In the genomic region with DNA sequence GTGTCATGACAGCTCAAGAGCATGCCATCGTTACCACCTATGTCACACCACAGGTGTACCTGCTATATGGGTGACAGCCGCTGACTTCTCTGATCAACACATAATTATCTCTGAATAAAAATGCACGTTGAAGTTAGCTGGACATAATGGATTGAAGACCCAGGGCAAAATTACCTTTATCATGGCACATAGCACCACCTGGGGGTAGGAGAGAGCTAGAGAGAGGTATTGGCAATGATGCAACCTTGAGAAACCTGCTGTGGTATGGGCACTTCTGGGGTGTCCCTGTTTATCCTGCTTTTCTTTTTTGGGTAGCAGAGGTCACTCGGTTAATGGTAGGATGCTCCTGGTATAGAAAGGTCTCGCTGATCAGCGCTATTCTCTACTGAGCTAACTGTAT, we compare ENCODE assay signal across 8 cellular contexts.
DNase-seq lines count a peak whose midpoint lies in the region; ATAC-seq, FAIRE-seq and TF ChIP-seq lines count a peak whose summit lies in the region.

No MANE protein-coding gene starts in this region.

- no peaks in the 10 kb centered on the region for H3K36me3 Mint-ChIP-seq in activated T-cell treated with anti-CD3 and anti-CD28 coated beads, Interleukin-2, amount 50 U/mL, for 72 hours (ENCODE audit: insufficient read depth in 2 of 2)
- peaks cover 0 to 4% (median 0%) of the 10 kb centered on the region in 3 donors for H3K36me3 Mint-ChIP-seq in CD8-positive, alpha-beta memory T cell

- no peaks in the 10 kb centered on the region for H3K36me3 ChIP-seq in small intestine (ENCODE audit: control insufficient read depth in 2 of 2, insufficient read depth in 2 of 2, low read length in 2 of 2)
- H3K36me3 ChIP-seq in CD8-positive, alpha-beta memory T cell (ENCODE audit: insufficient read depth, low read length): no peaks in the 10 kb centered on the region

- no peaks in the 10 kb centered on the region for H3K27me3 Mint-ChIP-seq in activated T-cell treated with anti-CD3 and anti-CD28 coated beads, Interleukin-2, amount 50 U/mL, for 72 hours (ENCODE audit: low read depth)
- peaks cover 0 to 1% of the 10 kb centered on the region in 2 donors for H3K27me3 Mint-ChIP-seq in CD8-positive, alpha-beta memory T cell

- H3K27me3 ChIP-seq in small intestine (ENCODE audit: control insufficient read depth in 2 of 2, insufficient read depth in 2 of 2, low read length in 2 of 2): no peaks in the 10 kb centered on the region
- no peaks in the 10 kb centered on the region for H3K27me3 ChIP-seq in CD8-positive, alpha-beta memory T cell (ENCODE audit: insufficient read depth, low read length, poor library complexity, severe bottlenecking)

- no peaks in the 10 kb centered on the region for H3K9me3 ChIP-seq in small intestine (ENCODE audit: control insufficient read depth, low read depth)
- H3K9me3 ChIP-seq in CD8-positive, alpha-beta memory T cell (ENCODE audit: low read length): no peaks in the 10 kb centered on the region

- ATAC-seq in activated T-cell treated with anti-CD3 and anti-CD28 coated beads, Interleukin-2, amount 50 U/mL, for 72 hours (replicated peaks in 1 of 2): peak; percentile 68 to 71
- no peak for ATAC-seq in GM19023 (IDR thresholded peaks at IDR 0.05; ENCODE audit: unreplicated experiment)

- H3K4me1 Mint-ChIP-seq in activated T-cell treated with anti-CD3 and anti-CD28 coated beads, Interleukin-2, amount 50 U/mL, for 72 hours (ENCODE audit: low read depth): no peaks in the 10 kb centered on the region
- no peaks in the 10 kb centered on the region for H3K4me1 Mint-ChIP-seq in CD8-positive, alpha-beta memory T cell

- no peak overlapping the region for H3K27ac ChIP-seq in small intestine (ENCODE audit: low read depth in 1 of 2, low read length in 1 of 2)
- H3K27ac ChIP-seq in CD8-positive, alpha-beta memory T cell (ENCODE audit: low read depth, low read length): no peak overlapping the region

- no peaks in the 10 kb centered on the region for H3K4me1 ChIP-seq in small intestine (ENCODE audit: control insufficient read depth in 2 of 2, insufficient read depth in 1 of 2, low read depth in 1 of 2, low read length in 1 of 2)
- no peaks in the 10 kb centered on the region for H3K4me1 ChIP-seq in CD8-positive, alpha-beta memory T cell (ENCODE audit: insufficient read depth, low read length)

- no peak for FAIRE-seq in small intestine (lab: Jason Lieb, UNC)

- 47 to 61% (median 59%) methylated on average over 6 of the region's 6 CpGs for WGBS in small intestine, 3 donors

- DNase-seq in activated T-cell treated with anti-CD3 and anti-CD28 coated beads, Interleukin-2, amount 50 U/mL, for 72 hours: peak; percentile 13 to 14
- no peak for DNase-seq in activated T-cell treated with anti-CD3 and anti-CD28 coated beads, Interleukin-2, amount 50 U/mL, for 1 hour
- DNase-seq in NCI-H1417 treated with DMSO at 0.1 percent for 48 hours (lab: John Stamatoyannopoulos, UW): peak; percentile 85
- peak; percentile 5 to 10 for DNase-seq in cardiac fibroblast (ENCODE audit: low read depth in 2 of 2)
- DNase-seq in small intestine: peak; percentile 22
- no peak for DNase-seq in C1 segment of cervical spinal cord (lab: John Stamatoyannopoulos, UW)
- DNase-seq in CD8-positive, alpha-beta memory T cell: no peak

- no peak overlapping the region for H3K4me3 Mint-ChIP-seq in activated T-cell treated with anti-CD3 and anti-CD28 coated beads, Interleukin-2, amount 50 U/mL, for 72 hours
- no peak overlapping the region for H3K4me3 Mint-ChIP-seq in CD8-positive, alpha-beta memory T cell

- CTCF ChIA-PET in CD8-positive, alpha-beta memory T cell (lab: Charles Lee): no interaction called here

- H3K27ac Mint-ChIP-seq in activated T-cell treated with anti-CD3 and anti-CD28 coated beads, Interleukin-2, amount 50 U/mL, for 72 hours: peak overlapping the region; percentile 70
- no peak overlapping the region for H3K27ac Mint-ChIP-seq in CD8-positive, alpha-beta memory T cell

- H3K9me3 Mint-ChIP-seq in activated T-cell treated with anti-CD3 and anti-CD28 coated beads, Interleukin-2, amount 50 U/mL, for 72 hours: no peaks in the 10 kb centered on the region
- no peaks in the 10 kb centered on the region for H3K9me3 Mint-ChIP-seq in CD8-positive, alpha-beta memory T cell

- POLR2A ChIA-PET in CD8-positive, alpha-beta memory T cell (lab: Charles Lee): no interaction called here

- TF ChIP-seq CTCF in cardiac fibroblast (IDR thresholded peaks at IDR 0.05; ENCODE audit: low read depth, low read length): no peak

- H3K4me3 ChIP-seq in cardiac fibroblast (replicated peaks in 1 of 2; ENCODE audit: low read depth in 2 of 2, low read length in 2 of 2): no peak overlapping the region
- H3K4me3 ChIP-seq in small intestine (ENCODE audit: low read depth in 1 of 2, low read length in 2 of 2): no peak overlapping the region
- H3K4me3 ChIP-seq in CD8-positive, alpha-beta memory T cell (ENCODE audit: low read length): no peak overlapping the region

Comparison
In these comparisons a context has a peak if more than half of its experiments do, and no peak if none do; other contexts are left out.
1. DNase-seq: peak in activated T-cell treated with anti-CD3 and anti-CD28 coated beads, Interleukin-2, amount 50 U/mL, for 72 hours (2 of 2), NCI-H1417 treated with DMSO at 0.1 percent for 48 hours (single experiment), cardiac fibroblast (2 of 2) and small intestine (single experiment); none in activated T-cell treated with anti-CD3 and anti-CD28 coated beads, Interleukin-2, amount 50 U/mL, for 1 hour (single experiment), C1 segment of cervical spinal cord (0 of 14) and CD8-positive, alpha-beta memory T cell (0 of 5).